Comparison of ENCODE assay signal across 8 cellular contexts in genomic region chr2:190318514-190318913, GRCh38. TPM values are rescaled to one million over a fixed set of nuclear protein-coding genes. Genes with fewer than 3 reads are reported as not detected.
A peak's percentile ranks its signal among the peaks of the same experiment; 100 is the strongest.
DNase-seq lines count a peak whose midpoint lies in the region; ATAC-seq and TF ChIP-seq lines count a peak whose summit lies in the region.

No MANE protein-coding gene starts in this region.

- H2AFZ ChIP-seq in PC-9: peak overlapping the region; percentile 82; the same call in 1 of the 2 replicates
- peak overlapping the region; percentile 77 for H2AFZ ChIP-seq in parathyroid adenoma

- no peaks in the 10 kb centered on the region for H3K9me3 Mint-ChIP-seq in Calu3 (ENCODE audit: low read depth, unreplicated experiment)

- H3K27ac ChIP-seq in PC-9: no peak overlapping the region
- H3K27ac ChIP-seq in esophagus (ENCODE audit: low read depth in 2 of 2, low read length in 1 of 2): peak overlapping the region; percentile 41 to 73
- H3K27ac ChIP-seq in parathyroid adenoma: peak overlapping the region; percentile 72

- peaks cover 26% of the 10 kb centered on the region for H3K36me3 Mint-ChIP-seq in Calu3 (ENCODE audit: insufficient read depth, unreplicated experiment)

- H4K20me1 ChIP-seq in PC-9 (ENCODE audit: insufficient read depth): no peaks in the 10 kb centered on the region

- ATAC-seq in GM21825 (IDR thresholded peaks at IDR 0.05; ENCODE audit: unreplicated experiment): no peak
- no peak for ATAC-seq in GM18909 (IDR thresholded peaks at IDR 0.05; ENCODE audit: poor library complexity, unreplicated experiment)

- H3F3A ChIP-seq in PC-9 (ENCODE audit: insufficient read depth, low read depth): no peaks in the 10 kb centered on the region

- H3K4me1 ChIP-seq in PC-9 (replicated peaks; ENCODE audit: insufficient read depth) (peaks cover 9% of the 10 kb centered on the region), esophagus (ENCODE audit: control insufficient read depth in 2 of 2, insufficient read depth in 2 of 2, low read length in 1 of 2) (peaks cover 0 to 4% of the 10 kb centered on the region in 2 donors), parathyroid adenoma (peaks cover 5% of the 10 kb centered on the region)

- H3K4me1 Mint-ChIP-seq in Calu3 (ENCODE audit: low read depth, unreplicated experiment): peaks cover 38% of the 10 kb centered on the region

- BruUV-seq in Calu3 (replicated peaks; lab: Mats Ljungman, UMichigan) (no TSS peak), PC-9 (replicated peaks; lab: Mats Ljungman, UMichigan) (TSS peak; percentile 46)

- peak overlapping the region; percentile 75 for H3K27ac Mint-ChIP-seq in Calu3 (ENCODE audit: unreplicated experiment)

- H3K9ac ChIP-seq in parathyroid adenoma: no peak overlapping the region

- no peaks in the 10 kb centered on the region for H3K9me2 ChIP-seq in PC-9 (ENCODE audit: insufficient read depth)

- H3K36me3 ChIP-seq in PC-9 (ENCODE audit: low read depth) (no peaks in the 10 kb centered on the region), esophagus (ENCODE audit: control insufficient read depth in 2 of 2, insufficient read depth in 2 of 2, low read length in 1 of 2) (no peaks in the 10 kb centered on the region), parathyroid adenoma (ENCODE audit: control insufficient read depth, insufficient read depth, low read length) (no peaks in the 10 kb centered on the region)

- H3K9me3 ChIP-seq in PC-9 (ENCODE audit: insufficient read depth, low read depth) (no peaks in the 10 kb centered on the region), esophagus (ENCODE audit: control insufficient read depth in 2 of 2, insufficient read depth in 1 of 2, low read depth in 1 of 2, low read length in 1 of 2) (no peaks in the 10 kb centered on the region), parathyroid adenoma (ENCODE audit: control insufficient read depth, low read length) (no peaks in the 10 kb centered on the region)

- CTCF ChIA-PET in Calu3 (lab: Charles Lee) (no interaction called here), PC-9 (lab: Charles Lee) (no interaction called here)

- H3K27me3 ChIP-seq in PC-9 (ENCODE audit: insufficient read depth, low read depth): no peaks in the 10 kb centered on the region
- H3K27me3 ChIP-seq in esophagus (ENCODE audit: control insufficient read depth in 1 of 2, insufficient read depth in 2 of 2, low read length in 2 of 2): no peaks in the 10 kb centered on the region
- no peaks in the 10 kb centered on the region for H3K27me3 ChIP-seq in parathyroid adenoma (ENCODE audit: control insufficient read depth, insufficient read depth, low read length)

- H3K4me3 ChIP-seq in PC-9: peak overlapping the region; percentile 85
- peak overlapping the region in 1 of 2 donors; percentile 73 for H3K4me3 ChIP-seq in esophagus (ENCODE audit: low read depth in 1 of 2, low read length in 2 of 2)
- peak overlapping the region; percentile 69 for H3K4me3 ChIP-seq in parathyroid adenoma (ENCODE audit: low read depth, low read length)

- 0 out of 2 replicates have a peak, but pooled peaks cover 8% of the 10 kb centered on the region for H3K79me2 ChIP-seq in PC-9 (ENCODE audit: low read depth)
- peaks cover 25% of the 10 kb centered on the region for H3K79me2 ChIP-seq in parathyroid adenoma

- peak overlapping the region; percentile 83 for H3K4me2 ChIP-seq in PC-9
- peak overlapping the region; percentile 74 for H3K4me2 ChIP-seq in parathyroid adenoma (ENCODE audit: low read length)

- intact Hi-C loops in Calu3 (cut with micrococcal nuclease; ENCODE audit: unreplicated experiment) (no loop called here), PC-9 (cut with micrococcal nuclease; ENCODE audit: unreplicated experiment) (loop anchor here (5.0 kb wide), 1 partner anchor 231 kb away; no protein-coding TSS in a partner anchor)

- no peaks in the 10 kb centered on the region for H3K27me3 Mint-ChIP-seq in Calu3 (ENCODE audit: unreplicated experiment)

- H3K4me3 Mint-ChIP-seq in Calu3 (ENCODE audit: low read depth, unreplicated experiment): peak overlapping the region; percentile 86

- TF ChIP-seq CTCF in Calu3 (IDR thresholded peaks at IDR 0.05; ENCODE audit: unreplicated experiment) (no peak), PC-9 (conservative IDR thresholded peaks at IDR 0.05) (no peak), parathyroid adenoma (IDR thresholded peaks at IDR 0.05) (no peak)

- DNase-seq in Calu3 (no peak), PC-9 (no peak), GM03348 (ENCODE audit: low spot score) (no peak), NCI-H2196 treated with DMSO at 0.1 percent for 48 hours (lab: John Stamatoyannopoulos, UW; ENCODE audit: unreplicated experiment) (no peak)

- WGBS in esophagus, 2 donors: 26 to 36% methylated on average over 4 of the region's 4 CpGs

- POLR2A ChIA-PET in PC-9 (lab: Charles Lee; ENCODE audit: unreplicated experiment): interaction anchor here (0.7 kb wide), 1 partner anchor 556 kb away, joined by 4 read pairs; the partner anchor contains the start of gene OSGEPL1

RNA-seq across cellular contexts. Expression of gene HIBCH, which starts 1.1 kb away (rescaled TPM):
- 35.1 and 44.6 TPM in 2 replicates for total RNA-seq in Calu3 (2022)
- total RNA-seq in PC-9 (2021): 14.7 and 17.4 TPM in 2 replicates
- polyA plus RNA-seq in esophagus: 10 to 100 TPM; 17.5 to 32.4 TPM

RNA-seq across cellular contexts. Expression of gene INPP1, which starts 24.9 kb away (rescaled TPM):
- total RNA-seq in Calu3 (2022) (23.1 and 30.1 TPM in 2 replicates), PC-9 (2021) (7.1 and 9.5 TPM in 2 replicates)
- polyA plus RNA-seq in esophagus: 10 to 100 TPM; 51.8 to 79.2 TPM
